Comparison of ENCODE assay signal across 8 cellular contexts in genomic region chr1:28091043-28091781, GRCh38.
DNase-seq lines count a peak whose midpoint lies in the region; ATAC-seq and TF ChIP-seq lines count a peak whose summit lies in the region.

No MANE protein-coding gene starts in this region.

- peak; percentile 83 for TF ChIP-seq CTCF in GM10266 (IDR thresholded peaks at IDR 0.05; ENCODE audit: control insufficient read depth, insufficient read depth, low read depth, missing control alignments)

- DNase-seq in GM10266 (ENCODE audit: extremely low spot score) = peak; percentile 56
- DNase-seq in NCI-H1417 (lab: John Stamatoyannopoulos, UW) = peak; percentile 43 to 76 (median 55)
- peak; percentile 48 for DNase-seq in T-helper 22 cell (ENCODE audit: low read depth)
- DNase-seq in anterior cingulate cortex (lab: John Stamatoyannopoulos, UW) = peak in 48 of 58 donors; percentile 11 to 85 (median 48)
- DNase-seq in hypothalamus (lab: John Stamatoyannopoulos, UW) = peak in 38 of 51 donors; percentile 1 to 84 (median 43)
- DNase-seq in stimulated activated CD4-positive, alpha-beta T cell treated with anti-CD3 and anti-CD28 coated beads, Interleukin-15, amount 100 ng/mL, for 24 hours = peak; percentile 88

- ATAC-seq in GM19035 (IDR thresholded peaks at IDR 0.05; ENCODE audit: unreplicated experiment) = no peak
- no peak for ATAC-seq in GM18868 (IDR thresholded peaks at IDR 0.05; ENCODE audit: unreplicated experiment)
